In the genomic region with DNA sequence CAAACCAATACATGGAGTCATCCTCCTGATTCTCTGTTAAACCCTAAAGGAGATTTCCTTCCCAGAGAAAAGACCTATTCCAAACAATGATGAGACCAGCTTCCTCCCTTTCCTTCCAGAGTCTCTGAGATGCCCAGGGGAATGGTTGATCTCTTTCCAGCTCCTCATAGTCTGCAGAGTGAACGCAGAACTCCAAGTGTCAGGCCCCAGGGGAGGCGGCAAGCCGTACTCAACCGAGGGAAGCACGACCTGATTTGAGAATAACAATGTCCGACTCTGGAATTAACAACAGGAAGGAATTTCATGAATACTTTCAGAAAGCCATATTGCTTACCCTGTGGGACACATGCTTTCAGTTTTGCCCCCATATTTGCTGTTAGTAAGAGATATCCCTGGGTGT, we compare ENCODE assay signal across 17 cellular contexts.
"Had no signal": no experiment of that assay in that cellular context is flagged by ENCODE, and none has a peak within 500 bp of the region (broad histone marks: within the 10 kb centered on the region; RNA-seq: fewer than 3 reads in every experiment).

No MANE protein-coding gene starts in this region.

- H3K4me1 ChIP-seq: colonic mucosa, pancreas, right lobe of liver, testis had no signal

- H3K9me3 ChIP-seq: colonic mucosa, left lung, pancreas, right lobe of liver, testis, tibial nerve had no signal

- H3K27ac ChIP-seq: cardiac muscle cell, colonic mucosa, pancreas, right lobe of liver, testis had no signal

- H3K4me3 ChIP-seq: cardiac muscle cell, colonic mucosa, left lung, pancreas, right lobe of liver, testis, tibial nerve had no signal

- H3K36me3 ChIP-seq: cardiac muscle cell, colonic mucosa, left lung, pancreas, right lobe of liver, tibial nerve had no signal

- H3K27me3 ChIP-seq: cardiac muscle cell, colonic mucosa, left lung, pancreas, right lobe of liver, testis, tibial nerve had no signal

- ATAC-seq: natural killer cell; pancreas; right lobe of liver; stimulated activated naive B cell treated with anti-CD40 and anti-IgM and Interleukin-4, amounts not matched to agents 10 μg/mL and 1 μg/mL and 100 μg/mL, for 72 hours; stimulated activated naive CD8-positive, alpha-beta T cell treated with anti-CD3 and anti-CD28 coated beads, Interleukin-15, amount 100 ng/mL, for 72 hours had no signal

- DNase-seq: colonic mucosa; dermis blood vessel endothelial cell; erythroblast; foreskin melanocyte; islet precursor cell; left lung; natural killer cell; nucleus accumbens; pancreas; right lobe of liver; stimulated activated CD4-positive, alpha-beta T cell treated with anti-CD3 and anti-CD28 coated beads, Interleukin-2, amount 100 ng/mL, for 24 hours; stimulated activated CD4-positive, alpha-beta T cell treated with anti-CD3 and anti-CD28 coated beads, Interleukin-4, amount 100 ng/mL, for 4 hours; stimulated activated naive B cell treated with anti-CD40 and anti-IgM and Interleukin-4, amounts not matched to agents 10 μg/mL and 1 μg/mL and 100 μg/mL, for 72 hours; stimulated activated naive CD8-positive, alpha-beta T cell treated with anti-CD3 and anti-CD28 coated beads, Interleukin-15, amount 100 ng/mL, for 72 hours; testis had no signal
